ENCODE assay signal across 39 cellular contexts in genomic region chr7:153642989-153643388, GRCh38.
"Had no signal": no experiment of that assay in that cellular context is flagged by ENCODE, and none has a peak within 500 bp of the region (broad histone marks: within the 10 kb centered on the region; RNA-seq: fewer than 3 reads in every experiment).

No MANE protein-coding gene starts in this region.

- H3K27ac Mint-ChIP-seq: activated naive CD4-positive, alpha-beta T cell treated with anti-CD3 and anti-CD28 coated beads for 36 hours; activated naive CD4-positive, alpha-beta T cell treated with anti-CD3 and anti-CD28 coated beads, Interleukin-2, amount 10 ng/mL, durations not matched to agents 7 days and 5 days; activated naive CD4-positive, alpha-beta T cell treated with anti-CD3 and anti-CD28 coated beads, Interleukin-2, amount 50 U/mL, for 24 hours; activated naive CD4-positive, alpha-beta T cell treated with anti-CD3 and anti-CD28 coated beads, Interleukin-2, amount 50 U/mL, for 72 hours; activated naive CD8-positive, alpha-beta T cell; activated naive CD8-positive, alpha-beta T cell treated with anti-CD3 and anti-CD28 coated beads for 36 hours; activated naive CD8-positive, alpha-beta T cell treated with anti-CD3 and anti-CD28 coated beads, Interleukin-2, amount 10 ng/mL, durations not matched to agents 7 days and 5 days; activated naive CD8-positive, alpha-beta T cell treated with anti-CD3 and anti-CD28 coated beads, Interleukin-2, amount 50 U/mL, for 24 hours; activated T-cell treated with anti-CD3 and anti-CD28 coated beads, Interleukin-2, amount 50 U/mL, for 24 hours; activated T-cell treated with anti-CD3 and anti-CD28 coated beads, Interleukin-2, amount 50 U/mL, for 72 hours; activated T-helper 1 cell treated with anti-CD3 and anti-CD28 coated beads, Interleukin-12 subunit alpha, Interleukin-12 subunit beta, Interleukin-2, Interleukin-4 antibody, amounts not matched to agents 30 ng/mL and 10 ng/mL and 1 ng/mL, durations not matched to agents 14 hours and 24 hours and 36 hours; activated T-helper 2 cell treated with anti-CD3 and anti-CD28 coated beads, Interferon-gamma antibody, Interleukin-2, Interleukin-4, amounts not matched to agents 10 μg/mL and 5 μg/mL and 100 μg/mL, durations not matched to agents 14 hours and 24 hours and 36 hours; brain had no signal

- H3K4me3 Mint-ChIP-seq: activated naive CD4-positive, alpha-beta T cell treated with anti-CD3 and anti-CD28 coated beads for 36 hours; activated naive CD4-positive, alpha-beta T cell treated with anti-CD3 and anti-CD28 coated beads, Interleukin-2, amount 10 ng/mL, durations not matched to agents 7 days and 5 days; activated naive CD4-positive, alpha-beta T cell treated with anti-CD3 and anti-CD28 coated beads, Interleukin-2, amount 50 U/mL, for 24 hours; activated naive CD8-positive, alpha-beta T cell; activated naive CD8-positive, alpha-beta T cell treated with anti-CD3 and anti-CD28 coated beads for 36 hours; activated naive CD8-positive, alpha-beta T cell treated with anti-CD3 and anti-CD28 coated beads, Interleukin-2, amount 10 ng/mL, durations not matched to agents 7 days and 5 days; activated naive CD8-positive, alpha-beta T cell treated with anti-CD3 and anti-CD28 coated beads, Interleukin-2, amount 50 U/mL, for 24 hours; activated T-cell treated with anti-CD3 and anti-CD28 coated beads, Interleukin-2, amount 50 U/mL, for 24 hours; activated T-cell treated with anti-CD3 and anti-CD28 coated beads, Interleukin-2, amount 50 U/mL, for 4 hours; activated T-cell treated with anti-CD3 and anti-CD28 coated beads, Interleukin-2, amount 50 U/mL, for 72 hours; activated T-helper 1 cell treated with anti-CD3 and anti-CD28 coated beads, Interleukin-12 subunit alpha, Interleukin-12 subunit beta, Interleukin-2, Interleukin-4 antibody, amounts not matched to agents 30 ng/mL and 10 ng/mL and 1 ng/mL, durations not matched to agents 14 hours and 24 hours and 36 hours; brain; central memory CD8-positive, alpha-beta T cell had no signal

- H3K4me1 Mint-ChIP-seq: activated naive CD4-positive, alpha-beta T cell treated with anti-CD3 and anti-CD28 coated beads, Interleukin-2, amount 10 ng/mL, durations not matched to agents 7 days and 5 days; activated naive CD4-positive, alpha-beta T cell treated with anti-CD3 and anti-CD28 coated beads, Interleukin-2, amount 50 U/mL, for 24 hours; activated naive CD8-positive, alpha-beta T cell treated with anti-CD3 and anti-CD28 coated beads for 36 hours; activated naive CD8-positive, alpha-beta T cell treated with anti-CD3 and anti-CD28 coated beads, Interleukin-2, amount 10 ng/mL, durations not matched to agents 7 days and 5 days; activated naive CD8-positive, alpha-beta T cell treated with anti-CD3 and anti-CD28 coated beads, Interleukin-2, amount 50 U/mL, for 24 hours; brain; central memory CD8-positive, alpha-beta T cell had no signal

- H3K36me3 Mint-ChIP-seq: activated naive CD4-positive, alpha-beta T cell treated with anti-CD3 and anti-CD28 coated beads, Interleukin-2, amount 10 ng/mL, durations not matched to agents 7 days and 5 days; activated naive CD4-positive, alpha-beta T cell treated with anti-CD3 and anti-CD28 coated beads, Interleukin-2, amount 50 U/mL, for 24 hours; activated naive CD4-positive, alpha-beta T cell treated with anti-CD3 and anti-CD28 coated beads, Interleukin-2, amount 50 U/mL, for 72 hours; activated naive CD8-positive, alpha-beta T cell; activated naive CD8-positive, alpha-beta T cell treated with anti-CD3 and anti-CD28 coated beads for 36 hours; activated naive CD8-positive, alpha-beta T cell treated with anti-CD3 and anti-CD28 coated beads, Interleukin-2, amount 10 ng/mL, durations not matched to agents 7 days and 5 days; brain had no signal

- H3K27me3 ChIP-seq: adrenal gland, ascending aorta, body of pancreas, brain microvascular endothelial cell, breast epithelium, cardiac muscle cell had no signal

- FAIRE-seq: astrocyte, bronchial epithelial cell had no signal

- H3K27ac ChIP-seq: adrenal gland, ascending aorta, body of pancreas, brain microvascular endothelial cell, breast epithelium, cardiac muscle cell had no signal

- H3K4me1 ChIP-seq: adrenal gland, ascending aorta, body of pancreas, breast epithelium had no signal

- H3K27me3 Mint-ChIP-seq: activated naive CD4-positive, alpha-beta T cell treated with anti-CD3 and anti-CD28 coated beads, Interleukin-2, amount 10 ng/mL, durations not matched to agents 7 days and 5 days; activated naive CD4-positive, alpha-beta T cell treated with anti-CD3 and anti-CD28 coated beads, Interleukin-2, amount 50 U/mL, for 24 hours; activated naive CD8-positive, alpha-beta T cell; activated naive CD8-positive, alpha-beta T cell treated with anti-CD3 and anti-CD28 coated beads for 36 hours; activated naive CD8-positive, alpha-beta T cell treated with anti-CD3 and anti-CD28 coated beads, Interleukin-2, amount 10 ng/mL, durations not matched to agents 7 days and 5 days; activated naive CD8-positive, alpha-beta T cell treated with anti-CD3 and anti-CD28 coated beads, Interleukin-2, amount 50 U/mL, for 24 hours; activated T-cell treated with anti-CD3 and anti-CD28 coated beads, Interleukin-2, amount 50 U/mL, for 24 hours; brain; central memory CD8-positive, alpha-beta T cell had no signal

- H3K4me3 ChIP-seq: adrenal gland, ascending aorta, body of pancreas, breast epithelium, cardiac muscle cell had no signal

- ATAC-seq: activated naive CD4-positive, alpha-beta T cell treated with anti-CD3 and anti-CD28 coated beads, Interleukin-2, amount 50 U/mL, for 72 hours; activated naive CD8-positive, alpha-beta T cell treated with anti-CD3 and anti-CD28 coated beads, Interleukin-2, amount 50 U/mL, for 24 hours; activated T-cell treated with anti-CD3 and anti-CD28 coated beads, Interleukin-2, amount 50 U/mL, for 4 hours; activated T-cell treated with anti-CD3 and anti-CD28 coated beads, Interleukin-2, amount 50 U/mL, for 72 hours; body of pancreas had no signal

- H3K9me3 ChIP-seq: adrenal gland, ascending aorta, body of pancreas had no signal

- DNase-seq: activated effector memory CD4-positive, alpha-beta T cell treated with anti-CD3 and anti-CD28 coated beads, Interleukin-2, amount 50 U/mL, for 16 hours; activated effector memory CD4-positive, alpha-beta T cell treated with Interleukin-2 at 50 U/mL for 16 hours; activated gamma-delta T cell; activated gamma-delta T cell treated with Interleukin-2 at 50 U/mL for 16 hours; activated naive CD4-positive, alpha-beta T cell; activated naive CD4-positive, alpha-beta T cell treated with anti-CD3 and anti-CD28 coated beads for 36 hours; activated naive CD4-positive, alpha-beta T cell treated with anti-CD3 and anti-CD28 coated beads, Interleukin-2, amount 10 ng/mL, durations not matched to agents 7 days and 5 days; activated naive CD4-positive, alpha-beta T cell treated with anti-CD3 and anti-CD28 coated beads, Interleukin-2, amount 50 U/mL, for 16 hours; activated naive CD4-positive, alpha-beta T cell treated with Interleukin-2 at 50 U/mL for 16 hours; activated naive CD8-positive, alpha-beta T cell treated with anti-CD3 and anti-CD28 coated beads for 36 hours; activated naive CD8-positive, alpha-beta T cell treated with anti-CD3 and anti-CD28 coated beads, Interleukin-2, amount 10 ng/mL, durations not matched to agents 7 days and 5 days; activated naive CD8-positive, alpha-beta T cell treated with anti-CD3 and anti-CD28 coated beads, Interleukin-2, amount 50 U/mL, for 24 hours; activated T-cell treated with anti-CD3 and anti-CD28 coated beads, Interleukin-2, amount 50 U/mL, for 1 hour; activated T-cell treated with anti-CD3 and anti-CD28 coated beads, Interleukin-2, amount 50 U/mL, for 24 hours; activated T-cell treated with anti-CD3 and anti-CD28 coated beads, Interleukin-2, amount 50 U/mL, for 4 hours; activated T-cell treated with anti-CD3 and anti-CD28 coated beads, Interleukin-2, amount 50 U/mL, for 48 hours; activated T-cell treated with anti-CD3 and anti-CD28 coated beads, Interleukin-2, amount 50 U/mL, for 72 hours; adrenal gland; amniotic stem cell; amygdala; anterior cingulate cortex; aorta; body of pancreas; brain microvascular endothelial cell; caudate nucleus; central memory CD4-positive, alpha-beta T cell; cerebellar nuclear complex had no signal

- H3K36me3 ChIP-seq: adrenal gland, ascending aorta, brain microvascular endothelial cell, breast epithelium, cardiac muscle cell had no signal
